ENCODE assay signal across 8 cellular contexts in the genomic region with DNA sequence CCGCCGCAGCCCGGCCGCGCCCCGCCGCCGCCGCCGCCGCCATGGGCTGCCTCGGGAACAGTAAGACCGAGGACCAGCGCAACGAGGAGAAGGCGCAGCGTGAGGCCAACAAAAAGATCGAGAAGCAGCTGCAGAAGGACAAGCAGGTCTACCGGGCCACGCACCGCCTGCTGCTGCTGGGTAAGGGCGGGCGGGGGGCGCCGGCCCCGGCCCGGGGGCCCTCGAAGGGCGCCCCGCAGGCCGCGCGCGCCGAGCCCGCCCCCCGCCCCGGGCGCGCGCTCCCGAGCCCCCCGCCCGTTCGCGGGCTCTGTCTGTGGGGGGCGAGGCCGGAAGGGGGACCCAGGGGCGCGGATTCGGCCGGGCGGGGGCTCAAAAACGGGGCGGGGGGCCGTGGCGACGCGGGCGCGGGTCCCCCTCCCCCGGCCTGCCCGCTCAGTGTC. TPM values are rescaled to one million over a fixed set of nuclear protein-coding genes. Genes with fewer than 3 reads are reported as not detected.
DNase-seq lines count a peak whose midpoint lies in the region; ATAC-seq and TF ChIP-seq lines count a peak whose summit lies in the region.

No MANE protein-coding gene starts in this region.

- 0 to 1% methylated on average over 37 to 63 of the region's 63 CpGs for WGBS in esophagus, 2 donors

- H3K4me1 ChIP-seq in esophagus (ENCODE audit: control insufficient read depth in 2 of 2, insufficient read depth in 2 of 2, low read length in 1 of 2) = peaks cover 0 to 3% of the 10 kb centered on the region in 2 donors

- H3K36me3 Mint-ChIP-seq in activated CD8-positive, alpha-beta T cell treated with anti-CD3 and anti-CD28 coated beads for 36 hours (ENCODE audit: low read depth) = peaks cover 37% of the 10 kb centered on the region
- peaks cover 5% of the 10 kb centered on the region for H3K36me3 Mint-ChIP-seq in neural crest cell (ENCODE audit: low read depth)

- peak overlapping the region; percentile 94 to 99 for H3K27ac ChIP-seq in esophagus (ENCODE audit: low read depth in 2 of 2, low read length in 1 of 2)

- CTCF ChIA-PET in activated CD8-positive, alpha-beta T cell treated with anti-CD3 and anti-CD28 coated beads for 36 hours (lab: Charles Lee) = no interaction called here

- H3K9me3 ChIP-seq in esophagus (ENCODE audit: control insufficient read depth in 2 of 2, insufficient read depth in 1 of 2, low read depth in 1 of 2, low read length in 1 of 2) = no peaks in the 10 kb centered on the region

- DNase-seq in GM12865 (ENCODE audit: low read depth) (peak; percentile 60), KBM-7 (peak; percentile 15), neural crest cell (ENCODE audit: low read depth, low spot score) (peak; percentile 33), Ammon's horn (ENCODE audit: low spot score) (no peak)
- DNase-seq in activated CD8-positive, alpha-beta T cell treated with anti-CD3 and anti-CD28 coated beads for 36 hours = peak; percentile 50

- H3K4me1 Mint-ChIP-seq in activated CD8-positive, alpha-beta T cell treated with anti-CD3 and anti-CD28 coated beads for 36 hours (ENCODE audit: low read depth) = peaks cover 40% of the 10 kb centered on the region
- H3K4me1 Mint-ChIP-seq in neural crest cell = peaks cover 54% of the 10 kb centered on the region

- peak overlapping the region; percentile 90 for H3K4me3 ChIP-seq in GM12865 (ENCODE audit: low read depth, low read length)
- H3K4me3 ChIP-seq in esophagus (ENCODE audit: low read depth in 1 of 2, low read length in 2 of 2) = peak overlapping the region; percentile 74 to 79

- no peak for ATAC-seq in activated CD8-positive, alpha-beta T cell treated with anti-CD3 and anti-CD28 coated beads for 36 hours
- ATAC-seq in GM18909 (IDR thresholded peaks at IDR 0.05; ENCODE audit: poor library complexity, unreplicated experiment) (no peak), GM18519 (IDR thresholded peaks at IDR 0.05; ENCODE audit: low FRiP score, unreplicated experiment) (no peak)

- intact Hi-C loops in activated CD8-positive, alpha-beta T cell treated with anti-CD3 and anti-CD28 coated beads for 36 hours (cut with micrococcal nuclease) = loop anchor here (5.0 kb wide), 2 partner anchors 91 to 141 kb away; a partner anchor contains a TSS

- TF ChIP-seq CTCF in GM12865 (IDR thresholded peaks at IDR 0.05; ENCODE audit: insufficient read depth, low read depth, low read length, missing control alignments) (no peak), neural crest cell (conservative IDR thresholded peaks at IDR 0.05) (no peak)
- TF ChIP-seq CTCF in activated CD8-positive, alpha-beta T cell treated with anti-CD3 and anti-CD28 coated beads for 36 hours (IDR thresholded peaks at IDR 0.05) = no peak

- H3K9me3 Mint-ChIP-seq in activated CD8-positive, alpha-beta T cell treated with anti-CD3 and anti-CD28 coated beads for 36 hours = no peaks in the 10 kb centered on the region
- H3K9me3 Mint-ChIP-seq in neural crest cell = no peaks in the 10 kb centered on the region

- H3K36me3 ChIP-seq in esophagus (ENCODE audit: control insufficient read depth in 2 of 2, insufficient read depth in 2 of 2, low read length in 1 of 2) = peaks cover 0 to 2% of the 10 kb centered on the region in 2 donors

- no peaks in the 10 kb centered on the region for H3K27me3 Mint-ChIP-seq in activated CD8-positive, alpha-beta T cell treated with anti-CD3 and anti-CD28 coated beads for 36 hours
- peaks cover 9% of the 10 kb centered on the region for H3K27me3 Mint-ChIP-seq in neural crest cell (ENCODE audit: low read depth)

- peak overlapping the region; percentile 99 for H3K4me3 Mint-ChIP-seq in activated CD8-positive, alpha-beta T cell treated with anti-CD3 and anti-CD28 coated beads for 36 hours
- H3K4me3 Mint-ChIP-seq in neural crest cell = peak overlapping the region; percentile 95

- peak overlapping the region; percentile 99 for H3K27ac Mint-ChIP-seq in activated CD8-positive, alpha-beta T cell treated with anti-CD3 and anti-CD28 coated beads for 36 hours
- H3K27ac Mint-ChIP-seq in neural crest cell (ENCODE audit: unreplicated experiment) = peak overlapping the region; percentile 99

- no peaks in the 10 kb centered on the region for H3K27me3 ChIP-seq in esophagus (ENCODE audit: control insufficient read depth in 1 of 2, insufficient read depth in 2 of 2, low read length in 2 of 2)

- in situ Hi-C loops in KBM-7 (cut with MboI; ENCODE audit: low pct_unique_long_range_greater_than_20kb, low sequenced_read_pairs) = no loop called here

- POLR2A ChIA-PET in activated CD8-positive, alpha-beta T cell treated with anti-CD3 and anti-CD28 coated beads for 36 hours (lab: Charles Lee) = interaction anchor here (0.7 to 2.4 kb wide), 8 partner anchors 10 to 241 kb away, joined by 3 to 13 read pairs (median 4); a partner anchor contains a TSS

RNA-seq across cellular contexts. Expression of a gene that starts 39.2 kb away (rescaled TPM):
- 100 to 1,000 TPM; 703 to 723 TPM for total RNA-seq in activated CD8-positive, alpha-beta T cell treated with anti-CD3 and anti-CD28 coated beads for 36 hours
- polyA plus RNA-seq in esophagus = 1,000 to 10,000 TPM in 1 of 2 donors, 100 to 1,000 TPM in 1; 590 to 1,519 TPM
- 1,339 and 1,425 TPM in 2 replicates for total RNA-seq in neural crest cell

RNA-seq across cellular contexts. Expression of a gene that starts 41.0 kb away (rescaled TPM):
- total RNA-seq in activated CD8-positive, alpha-beta T cell treated with anti-CD3 and anti-CD28 coated beads for 36 hours = 1 to 10 TPM; 1.7 to 2.0 TPM
- under 1 TPM; 0.09 to 0.49 TPM for polyA plus RNA-seq in esophagus
- 3.8 and 6.3 TPM in 2 replicates for total RNA-seq in neural crest cell
